8 cellular contexts compared by ENCODE assay signal in genomic region chr19:51131780-51132680, GRCh38. TPM values are rescaled to one million over a fixed set of nuclear protein-coding genes. Genes with fewer than 3 reads are reported as not detected.
DNase-seq lines count a peak whose midpoint lies in the region; ATAC-seq and TF ChIP-seq lines count a peak whose summit lies in the region.
"Had no signal": no experiment of that assay in that cellular context is flagged by ENCODE, and none has a peak within 500 bp of the region (broad histone marks: within the 10 kb centered on the region; RNA-seq: fewer than 3 reads in every experiment).

No MANE protein-coding gene starts in this region.

- H3K4me1 ChIP-seq in PC-9 (replicated peaks; ENCODE audit: insufficient read depth) (0 out of 2 replicates have a peak, but pooled peaks cover 9% of the 10 kb centered on the region), ovary (ENCODE audit: insufficient read depth) (peaks cover 11% of the 10 kb centered on the region)
- H3K4me1 ChIP-seq: gastrocnemius medialis had no signal

- H3K9me3 Mint-ChIP-seq in nephron progenitor cell (peaks cover 21% of the 10 kb centered on the region), WTC11 (no peaks in the 10 kb centered on the region)

- TF ChIP-seq POLR2A in ovary (IDR thresholded peaks at IDR 0.05): no peak

- H3K9me3 ChIP-seq in PC-9 (ENCODE audit: insufficient read depth, low read depth) (peaks cover 8% of the 10 kb centered on the region; the same call in 1 of the 2 replicates), ovary (no peaks in the 10 kb centered on the region)
- H3K9me3 ChIP-seq: gastrocnemius medialis had no signal

- intact Hi-C loops in PC-9 (cut with micrococcal nuclease; ENCODE audit: unreplicated experiment) (no loop called here), ovary (cut with DNase I) (no loop called here)

- CTCF ChIA-PET in PC-9 (lab: Charles Lee): no interaction called here
- CTCF ChIA-PET in WTC11 (lab: Charles Lee): interaction anchor here (1.0 to 1.5 kb wide), 2 partner anchors 26 to 127 kb away, joined by 3 to 7 read pairs; no protein-coding TSS in a partner anchor

- WGBS in ovary, 3 donors: 20 to 22% (median 21%) methylated on average over 24 of the region's 24 CpGs

- H3K27me3 ChIP-seq in PC-9 (ENCODE audit: insufficient read depth, low read depth): peaks cover 89% of the 10 kb centered on the region
- H3K27me3 ChIP-seq in ovary: no peaks in the 10 kb centered on the region
- H3K27me3 ChIP-seq: gastrocnemius medialis had no signal

- no peaks in the 10 kb centered on the region for H3K9me2 ChIP-seq in PC-9 (ENCODE audit: insufficient read depth)

- H3K4me2 ChIP-seq in PC-9: 0 out of 2 replicates have a peak overlapping the region, but pooled peaks have one; percentile 14

- POLR2A ChIA-PET in PC-9 (lab: Charles Lee; ENCODE audit: unreplicated experiment) (no interaction called here), WTC11 (lab: Charles Lee) (no interaction called here)

- peaks cover 14% of the 10 kb centered on the region for H3K4me1 Mint-ChIP-seq in nephron progenitor cell
- H3K4me1 Mint-ChIP-seq in WTC11: peaks cover 5% of the 10 kb centered on the region; the same call in 1 of the 2 replicates

- no peaks in the 10 kb centered on the region for H3K36me3 ChIP-seq in PC-9 (ENCODE audit: low read depth)
- no peaks in the 10 kb centered on the region for H3K36me3 ChIP-seq in ovary
- H3K36me3 ChIP-seq: gastrocnemius medialis had no signal

- no peaks in the 10 kb centered on the region for H4K20me1 ChIP-seq in PC-9 (ENCODE audit: insufficient read depth)

- DNase-seq in PC-9 (peak in 1 of 2 experiments; percentile 8), ovary (peak; percentile 70 to 86 (median 75)), nephron progenitor cell (no peak), WTC11 (ENCODE audit: low spot score) (no peak), NCI-H526 treated with DMSO at 0.1 percent for 48 hours (lab: John Stamatoyannopoulos, UW) (no peak)

- H3K4me3 Mint-ChIP-seq in nephron progenitor cell (no peak overlapping the region), WTC11 (no peak overlapping the region)

- no peak for TF ChIP-seq EP300 in ovary (IDR thresholded peaks at IDR 0.05)

- H3K27me3 Mint-ChIP-seq in nephron progenitor cell (ENCODE audit: low read depth, poor library complexity) (peaks cover 27% of the 10 kb centered on the region), WTC11 (ENCODE audit: low read depth) (peaks cover 6% of the 10 kb centered on the region; the same call in 1 of the 2 replicates)

- H3K4me3 ChIP-seq in PC-9 (no peak overlapping the region), ovary (no peak overlapping the region)

- H3F3A ChIP-seq in PC-9 (ENCODE audit: insufficient read depth, low read depth): peaks cover 4% of the 10 kb centered on the region; the same call in 1 of the 2 replicates

- no peak overlapping the region for H3K27ac Mint-ChIP-seq in nephron progenitor cell
- no peak overlapping the region for H3K27ac Mint-ChIP-seq in WTC11

- no peaks in the 10 kb centered on the region for H3K79me2 ChIP-seq in PC-9 (ENCODE audit: low read depth)

- H2AFZ ChIP-seq in PC-9: no peak overlapping the region

- TF ChIP-seq CTCF in GM12874 (IDR thresholded peaks at IDR 0.05; ENCODE audit: insufficient read depth, low read depth, low read length) (peak; percentile 29), PC-9 (conservative IDR thresholded peaks at IDR 0.05) (no peak; the same call in 1 of the 2 replicates), ovary (IDR thresholded peaks at IDR 0.05) (peak in 1 of 3 donors; percentile 37), nephron progenitor cell (IDR thresholded peaks at IDR 0.05) (no peak), WTC11 (IDR thresholded peaks at IDR 0.05) (no peak)

- no TSS peak for BruUV-seq in PC-9 (replicated peaks; lab: Mats Ljungman, UMichigan)

- ATAC-seq in esophagus mucosa (peak; percentile 28), WTC11 (no peak)
- ATAC-seq: gastrocnemius medialis had no signal

- H3K27ac ChIP-seq in PC-9: no peak overlapping the region
- H3K27ac ChIP-seq in ovary: peak overlapping the region; percentile 41 to 56

- no peaks in the 10 kb centered on the region for H3K36me3 Mint-ChIP-seq in nephron progenitor cell (ENCODE audit: low read depth)
- no peaks in the 10 kb centered on the region for H3K36me3 Mint-ChIP-seq in WTC11

TF ChIP-seq in WTC11, 78 proteins besides CTCF, POLR2A, EP300 and RAD21:
- no peak for TF ChIP-seq SMAD4 (CRISPR knock-in tag; IDR thresholded peaks at IDR 0.05)
- no peak for TF ChIP-seq ETV6 (CRISPR knock-in tag; IDR thresholded peaks at IDR 0.05)
- TF ChIP-seq NR3C1 (CRISPR knock-in tag; conservative IDR thresholded peaks at IDR 0.05; ENCODE audit: low read depth): no peak
- no peak for TF ChIP-seq SOX15 (CRISPR knock-in tag; IDR thresholded peaks at IDR 0.05)
- TF ChIP-seq NFE2L1 (CRISPR knock-in tag; IDR thresholded peaks at IDR 0.05): no peak
- TF ChIP-seq NFATC4 (CRISPR knock-in tag; IDR thresholded peaks at IDR 0.05): no peak
- TF ChIP-seq PRRX2 (CRISPR knock-in tag; IDR thresholded peaks at IDR 0.05): no peak
- no peak for TF ChIP-seq ZNF138 (CRISPR knock-in tag; conservative IDR thresholded peaks at IDR 0.05)

RNA-seq across cellular contexts. Expression of gene SIGLEC9, which starts 7.3 kb away (rescaled TPM):
- total RNA-seq in PC-9 (2021) (not detected in 2 replicates), esophagus mucosa (0.48 TPM), ovary (10 to 100 TPM in 1 of 7 donors, 1 to 10 TPM in 6; 1.7 to 10.4 (median 3.1) TPM), WTC11 (2021) (not detected in 3 replicates)
- 1 to 10 TPM; 2.5 TPM for polyA plus RNA-seq in ovary

RNA-seq across cellular contexts. Expression of gene SIGLEC7, which starts 10.1 kb away (rescaled TPM):
- not detected in 2 replicates for total RNA-seq in PC-9 (2021)
- total RNA-seq in esophagus mucosa: 0.44 TPM
- 1 to 10 TPM in 3 of 7 donors, under 1 TPM in 2, not detected in 2; 0.38 to 3.0 (median 1.5) TPM for total RNA-seq in ovary
- 1 to 10 TPM in 1 of 2 donors, under 1 TPM in 1; 0.39 to 3.7 TPM for polyA plus RNA-seq in ovary
- not detected in 3 replicates for total RNA-seq in WTC11 (2021)

RNA-seq across cellular contexts. Expression of gene CTU1, which starts 23.8 kb away (rescaled TPM):
- total RNA-seq in PC-9 (2021): 7.2 and 12.6 TPM in 2 replicates
- 5.3 TPM for total RNA-seq in esophagus mucosa
- 10 to 100 TPM in 6 of 7 donors, 1 to 10 TPM in 1; 10.0 to 17.2 (median 13.2) TPM for total RNA-seq in ovary
- 1 to 10 TPM; 1.1 to 3.6 TPM for polyA plus RNA-seq in ovary
- 8.6 to 10.3 TPM (median 8.9 TPM) in 3 replicates for total RNA-seq in WTC11 (2021)

RNA-seq across cellular contexts. Expression of gene KLK14, which starts 49.3 kb away (rescaled TPM):
- total RNA-seq in PC-9 (2021): 0.35 and 0.57 TPM in 2 replicates
- 0.68 TPM for total RNA-seq in esophagus mucosa
- total RNA-seq in ovary: 1 to 10 TPM in 1 of 7 donors, under 1 TPM in 2, not detected in 4; 0.30 to 1.5 (median 0.34) TPM
- under 1 TPM in 1 of 2 donors, not detected in 1; 0.10 TPM for polyA plus RNA-seq in ovary
- 1.1 to 1.6 TPM (median 1.4 TPM) in 3 replicates for total RNA-seq in WTC11 (2021)
- total RNA-seq: gastrocnemius medialis had no signal

Comparison
In these comparisons a context has a peak if more than half of its experiments do, and no peak if none do; other contexts are left out.
1. DNase-seq: peak in ovary (5 of 5); none in nephron progenitor cell (single experiment), WTC11 (single experiment) and NCI-H526 treated with DMSO at 0.1 percent for 48 hours (single experiment).